Comparison of ENCODE assay signal across 37 cellular contexts in genomic region chr22:32364210-32364609, GRCh38. TPM values are rescaled to one million over a fixed set of nuclear protein-coding genes. Genes with fewer than 3 reads are reported as not detected.
"Had no signal": no experiment of that assay in that cellular context is flagged by ENCODE, and none has a peak within 500 bp of the region (broad histone marks: within the 10 kb centered on the region; RNA-seq: fewer than 3 reads in every experiment).

No MANE protein-coding gene starts in this region.

- H3K9me3 ChIP-seq: Peyer's patch, SJSA1, SK-N-SH had no signal

- H3K36me3 Mint-ChIP-seq: activated CD8-positive, alpha-beta memory T cell treated with anti-CD3 and anti-CD28 coated beads, Interleukin-2, amount 10 ng/mL, durations not matched to agents 7 days and 5 days; activated naive CD4-positive, alpha-beta T cell treated with anti-CD3 and anti-CD28 coated beads, Interleukin-2, amount 10 ng/mL, durations not matched to agents 7 days and 5 days; WTC11 had no signal

- H3K27ac Mint-ChIP-seq: activated CD4-positive, alpha-beta memory T cell treated with anti-CD3 and anti-CD28 coated beads, Interleukin-2, amount 10 ng/mL, durations not matched to agents 7 days and 5 days; activated CD4-positive, alpha-beta T cell treated with anti-CD3 and anti-CD28 coated beads for 36 hours; activated CD8-positive, alpha-beta memory T cell treated with anti-CD3 and anti-CD28 coated beads, Interleukin-2, amount 10 ng/mL, durations not matched to agents 7 days and 5 days; activated naive CD4-positive, alpha-beta T cell treated with anti-CD3 and anti-CD28 coated beads, Interleukin-2, amount 10 ng/mL, durations not matched to agents 7 days and 5 days; activated naive CD8-positive, alpha-beta T cell; activated naive CD8-positive, alpha-beta T cell treated with anti-CD3 and anti-CD28 coated beads, Interleukin-2, amount 50 U/mL, for 24 hours; T-helper 1 cell treated with Interleukin-12 subunit alpha and Interleukin-12 subunit beta and Interleukin-4 antibody, amounts not matched to agents 30 μg/mL and 1 μg/mL, for 36 hours; T-helper 2 cell treated with Interferon-gamma antibody and Interleukin-4, amounts not matched to agents 5 μg/mL and 100 μg/mL, for 36 hours; WTC11 had no signal

- H3K4me1 ChIP-seq: Peyer's patch, SJSA1 had no signal

- H3K27me3 Mint-ChIP-seq: activated CD4-positive, alpha-beta T cell treated with anti-CD3 and anti-CD28 coated beads for 36 hours; activated naive CD4-positive, alpha-beta T cell treated with anti-CD3 and anti-CD28 coated beads, Interleukin-2, amount 10 ng/mL, durations not matched to agents 7 days and 5 days; activated naive CD8-positive, alpha-beta T cell; activated naive CD8-positive, alpha-beta T cell treated with anti-CD3 and anti-CD28 coated beads, Interleukin-2, amount 50 U/mL, for 24 hours had no signal

- DNase-seq: activated CD4-positive, alpha-beta memory T cell treated with anti-CD3 and anti-CD28 coated beads, Interleukin-2, amount 10 ng/mL, durations not matched to agents 7 days and 5 days; activated CD4-positive, alpha-beta T cell treated with anti-CD3 and anti-CD28 coated beads for 36 hours; activated CD8-positive, alpha-beta memory T cell treated with anti-CD3 and anti-CD28 coated beads for 24 hours; activated CD8-positive, alpha-beta memory T cell treated with anti-CD3 and anti-CD28 coated beads, Interleukin-2, amount 10 ng/mL, durations not matched to agents 7 days and 5 days; activated CD8-positive, alpha-beta memory T cell treated with anti-CD3 and anti-CD28 coated beads, Interleukin-2, amount 50 U/mL, for 48 hours; activated effector memory CD4-positive, alpha-beta T cell treated with Interleukin-2 at 50 U/mL for 16 hours; activated naive CD4-positive, alpha-beta T cell treated with anti-CD3 and anti-CD28 coated beads, Interleukin-2, amount 10 ng/mL, durations not matched to agents 7 days and 5 days; activated naive CD8-positive, alpha-beta T cell treated with anti-CD3 and anti-CD28 coated beads, Interleukin-2, amount 50 U/mL, for 24 hours; activated T-cell treated with anti-CD3 and anti-CD28 coated beads, Interleukin-2, amount 50 U/mL, for 48 hours; amniotic stem cell; aorta; brain microvascular endothelial cell; central memory CD4-positive, alpha-beta T cell; Karpas-422; KBM-7; NCI-H1105; NCI-H1417 treated with DMSO at 0.1 percent for 48 hours; NCI-H1694 treated with DMSO at 0.1 percent for 48 hours; NCI-H2029; NCI-H2227 treated with DMSO at 0.1 percent for 48 hours; NCI-H446; NCI-H510A treated with DMSO at 0.1 percent for 48 hours; NCI-H526 treated with DMSO at 0.1 percent for 48 hours; NCI-H774; PC-3; Peyer's patch; RPMI8226; SHP77 treated with DMSO at 0.1 percent for 48 hours; SK-N-SH had no signal

- H3K4me3 Mint-ChIP-seq: activated CD4-positive, alpha-beta memory T cell treated with anti-CD3 and anti-CD28 coated beads, Interleukin-2, amount 10 ng/mL, durations not matched to agents 7 days and 5 days; activated CD4-positive, alpha-beta T cell treated with anti-CD3 and anti-CD28 coated beads for 36 hours; activated CD8-positive, alpha-beta memory T cell treated with anti-CD3 and anti-CD28 coated beads, Interleukin-2, amount 10 ng/mL, durations not matched to agents 7 days and 5 days; activated naive CD4-positive, alpha-beta T cell treated with anti-CD3 and anti-CD28 coated beads, Interleukin-2, amount 10 ng/mL, durations not matched to agents 7 days and 5 days; activated naive CD8-positive, alpha-beta T cell; activated naive CD8-positive, alpha-beta T cell treated with anti-CD3 and anti-CD28 coated beads, Interleukin-2, amount 50 U/mL, for 24 hours; T-helper 1 cell treated with Interleukin-12 subunit alpha and Interleukin-12 subunit beta and Interleukin-4 antibody, amounts not matched to agents 30 μg/mL and 1 μg/mL, for 36 hours; T-helper 2 cell treated with Interferon-gamma antibody and Interleukin-4, amounts not matched to agents 5 μg/mL and 100 μg/mL, for 36 hours; WTC11 had no signal

- H3K4me1 Mint-ChIP-seq: activated CD4-positive, alpha-beta memory T cell treated with anti-CD3 and anti-CD28 coated beads, Interleukin-2, amount 10 ng/mL, durations not matched to agents 7 days and 5 days; activated CD8-positive, alpha-beta memory T cell treated with anti-CD3 and anti-CD28 coated beads, Interleukin-2, amount 10 ng/mL, durations not matched to agents 7 days and 5 days; activated naive CD4-positive, alpha-beta T cell treated with anti-CD3 and anti-CD28 coated beads, Interleukin-2, amount 10 ng/mL, durations not matched to agents 7 days and 5 days; activated naive CD8-positive, alpha-beta T cell treated with anti-CD3 and anti-CD28 coated beads, Interleukin-2, amount 50 U/mL, for 24 hours; WTC11 had no signal

- ATAC-seq: activated CD4-positive, alpha-beta T cell treated with anti-CD3 and anti-CD28 coated beads for 36 hours; activated CD4-positive, CD25-positive, alpha-beta regulatory T cell treated with anti-CD3 and anti-CD28 coated beads, Interleukin-2, amount 50 U/mL, for 24 hours; activated CD8-positive, alpha-beta memory T cell treated with anti-CD3 and anti-CD28 coated beads, Interleukin-2, amount 10 ng/mL, durations not matched to agents 7 days and 5 days; activated naive CD8-positive, alpha-beta T cell treated with anti-CD3 and anti-CD28 coated beads, Interleukin-2, amount 50 U/mL, for 24 hours; PC-3; WTC11 had no signal

- H3K9me3 Mint-ChIP-seq: activated CD4-positive, alpha-beta memory T cell treated with anti-CD3 and anti-CD28 coated beads, Interleukin-2, amount 10 ng/mL, durations not matched to agents 7 days and 5 days; activated naive CD4-positive, alpha-beta T cell treated with anti-CD3 and anti-CD28 coated beads, Interleukin-2, amount 10 ng/mL, durations not matched to agents 7 days and 5 days; activated naive CD8-positive, alpha-beta T cell treated with anti-CD3 and anti-CD28 coated beads, Interleukin-2, amount 50 U/mL, for 24 hours; T-helper 1 cell treated with Interleukin-12 subunit alpha and Interleukin-12 subunit beta and Interleukin-4 antibody, amounts not matched to agents 30 μg/mL and 1 μg/mL, for 36 hours; T-helper 2 cell treated with Interferon-gamma antibody and Interleukin-4, amounts not matched to agents 5 μg/mL and 100 μg/mL, for 36 hours had no signal

- H3K36me3 ChIP-seq: brain microvascular endothelial cell, Peyer's patch, SJSA1 had no signal

- H3K27ac ChIP-seq: brain microvascular endothelial cell, Peyer's patch, SJSA1 had no signal

- H3K4me3 ChIP-seq: Peyer's patch, SJSA1 had no signal

- H3K27me3 ChIP-seq: brain microvascular endothelial cell, Peyer's patch had no signal

RNA-seq across cellular contexts. Expression of gene RFPL3, which starts 6.5 kb away (rescaled TPM):
- total RNA-seq: activated CD4-positive, alpha-beta memory T cell treated with anti-CD3 and anti-CD28 coated beads, Interleukin-2, amount 10 ng/mL, durations not matched to agents 7 days and 5 days; activated CD4-positive, alpha-beta T cell treated with anti-CD3 and anti-CD28 coated beads for 36 hours; activated CD8-positive, alpha-beta memory T cell treated with anti-CD3 and anti-CD28 coated beads, Interleukin-2, amount 10 ng/mL, durations not matched to agents 7 days and 5 days; aorta; cerebellum; MCF 10A; PC-3; Peyer's patch; SJSA1; WTC11 had no signal
